Comparison of ENCODE assay signal across 8 cellular contexts in genomic region chr14:73644531-73645247, GRCh38. TPM values are rescaled to one million over a fixed set of nuclear protein-coding genes. Genes with fewer than 3 reads are reported as not detected.
A peak's percentile ranks its signal among the peaks of the same experiment; 100 is the strongest.
DNase-seq lines count a peak whose midpoint lies in the region; ATAC-seq and TF ChIP-seq lines count a peak whose summit lies in the region.

Gene DNAL1, plus strand, starts transcription at chr14:73644986. Its CDS starts 54 bp downstream, at chr14:73645040.

- H3K36me3 ChIP-seq in spleen = no peaks in the 10 kb centered on the region

- WGBS in spleen, 5 donors = 0 to 1% (median 1%) methylated on average over 39 to 43 of the region's 43 CpGs

- DNase-seq in AG08396 (ENCODE audit: low spot score) (peak; percentile 98), NCI-H226 (peak; percentile 90), activated B cell treated with CpG ODN at 0.5 μM for 24 hours (peak; percentile 89), iris pigment epithelial cell (ENCODE audit: low read depth) (peak; percentile 87), spleen (peak; percentile 98)
- DNase-seq in central memory CD4-positive, alpha-beta T cell = peak; percentile 87

- POLR2A ChIA-PET in activated B cell treated with CpG ODN at 0.5 μM for 24 hours (lab: Charles Lee) = interaction anchor here (0.6 to 2.3 kb wide), 6 partner anchors 10 to 186 kb away, joined by 3 to 8 read pairs (median 3); partner anchors contain the start of genes ACOT2 and PNMA1

- CTCF ChIA-PET in activated B cell treated with CpG ODN at 0.5 μM for 24 hours (lab: Charles Lee) = interaction anchor here (1.5 to 4.2 kb wide), 3 partner anchors 11 to 143 kb away, joined by 4 to 13 read pairs (median 6); no protein-coding TSS in a partner anchor

- peak within 1 kb of the TSS; percentile 87 for H3K27ac Mint-ChIP-seq in activated B cell treated with CpG ODN at 0.5 μM for 24 hours

- peaks cover 4% of the 10 kb centered on the region for H3K36me3 Mint-ChIP-seq in activated B cell treated with CpG ODN at 0.5 μM for 24 hours (ENCODE audit: low read depth)

- H3K4me1 Mint-ChIP-seq in activated B cell treated with CpG ODN at 0.5 μM for 24 hours = peaks cover 14% of the 10 kb centered on the region

- TF ChIP-seq POLR2A in spleen (IDR thresholded peaks at IDR 0.05) = peak in 1 of 3 donors; percentile 56

- H3K27ac ChIP-seq in spleen = peak within 1 kb of the TSS; percentile 51 to 90 (median 85)

- H3K27me3 Mint-ChIP-seq in activated B cell treated with CpG ODN at 0.5 μM for 24 hours = no peaks in the 10 kb centered on the region

- TF ChIP-seq CTCF in activated B cell treated with CpG ODN at 0.5 μM for 24 hours (IDR thresholded peaks at IDR 0.05) (no peak), spleen (IDR thresholded peaks at IDR 0.05 in 8 of 11, conservative IDR thresholded peaks at IDR 0.05 in 3 of 11) (peak in 4 of 11 experiments; percentile 18 to 36 (median 19))

- H3K4me1 ChIP-seq in spleen = peaks cover 10 to 23% (median 19%) of the 10 kb centered on the region in 6 donors

- peak within 1 kb of the TSS; percentile 70 to 85 (median 76) for H3K4me3 ChIP-seq in spleen

- no peaks in the 10 kb centered on the region for H3K9me3 ChIP-seq in spleen

- H3K9me3 Mint-ChIP-seq in activated B cell treated with CpG ODN at 0.5 μM for 24 hours = no peaks in the 10 kb centered on the region

- H3K4me3 Mint-ChIP-seq in activated B cell treated with CpG ODN at 0.5 μM for 24 hours = peak within 1 kb of the TSS; percentile 93

- H3K27me3 ChIP-seq in spleen (replicated peaks in 1 of 7) = no peaks in the 10 kb centered on the region

- ATAC-seq in GM19023 (IDR thresholded peaks at IDR 0.05; ENCODE audit: unreplicated experiment) = peak; percentile 96
- peak; percentile 98 for ATAC-seq in HG03196 (IDR thresholded peaks at IDR 0.05; ENCODE audit: unreplicated experiment)
- ATAC-seq in activated B cell treated with CpG ODN at 0.5 μM for 24 hours (ENCODE audit: low read depth) = peak; percentile 99

- intact Hi-C loops in activated B cell treated with CpG ODN at 0.5 μM for 24 hours (cut with micrococcal nuclease) (loop anchor here (1.0 to 2.0 kb wide), 3 partner anchors 11 to 440 kb away; partner anchors contain the start of genes ALDH6A1 and LIN52), spleen (cut with DNase I; ENCODE audit: low total_unique reads) (no loop called here)

RNA-seq across cellular contexts. Expression of gene DNAL1, which starts in this region (rescaled TPM):
- total RNA-seq in activated B cell treated with CpG ODN at 0.5 μM for 24 hours (7.7 and 7.8 TPM in 2 replicates), spleen (10 to 100 TPM in 3 of 7 donors, 1 to 10 TPM in 4; 5.3 to 15.4 (median 9.6) TPM)
- polyA plus RNA-seq in spleen = 1 to 10 TPM; 2.2 to 3.4 (median 2.7) TPM

Comparison
In these comparisons a context has a peak if more than half of its experiments do, and no peak if none do; other contexts are left out.
1. Peak in every context shown above with its lines: DNase-seq, ATAC-seq, H3K4me3 ChIP-seq and H3K27ac ChIP-seq.